Comparison of ENCODE assay signal across 24 cellular contexts in the genomic region with DNA sequence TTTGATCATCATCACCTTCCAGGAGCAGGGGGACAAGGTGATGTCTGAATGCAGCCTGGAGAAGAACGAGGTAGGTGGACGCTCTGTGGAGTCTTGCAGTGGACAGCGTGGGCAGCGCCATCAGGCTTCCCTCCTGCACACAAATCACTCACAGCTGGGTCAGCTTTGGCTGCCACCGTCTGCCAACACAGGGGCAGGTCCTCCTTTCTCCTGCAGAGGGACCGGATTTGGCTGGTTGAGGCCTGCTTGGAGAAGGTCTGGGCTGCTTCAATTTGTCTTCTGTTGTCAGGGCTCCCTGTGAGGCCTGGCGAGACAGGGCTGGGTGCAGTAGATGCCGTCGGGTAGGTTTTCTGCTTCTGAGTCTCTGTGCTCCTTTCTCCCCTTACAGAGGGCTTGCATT.
"Had no signal": no experiment of that assay in that cellular context is flagged by ENCODE, and none has a peak within 500 bp of the region (broad histone marks: within the 10 kb centered on the region; RNA-seq: fewer than 3 reads in every experiment).

No MANE protein-coding gene starts in this region.

- H3K9me3 Mint-ChIP-seq: central memory CD8-positive, alpha-beta T cell; effector memory CD8-positive, alpha-beta T cell; immature natural killer cell; mesothelial cell of epicardium; natural killer cell treated with Interleukin-12 subunit alpha and Interleukin-12 subunit beta and Interleukin-15 and Interleukin-18, amount 100 ng/mL, for 72 hours; neural crest cell; stimulated activated naive CD8-positive, alpha-beta T cell treated with anti-CD3 and anti-CD28 coated beads, Interleukin-15, Interleukin-2, amounts not matched to agents 100 ng/mL and 50 ng/mL, for 24 hours; type B pancreatic cell had no signal

- H3K4me1 Mint-ChIP-seq: immature natural killer cell, mesothelial cell of epicardium, neural crest cell had no signal

- H3K27me3 Mint-ChIP-seq: progenitor cell of endocrine pancreas, type B pancreatic cell had no signal

- H3K36me3 Mint-ChIP-seq: immature natural killer cell; memory B cell; mesothelial cell of epicardium; naive B cell; natural killer cell treated with Interleukin-12 subunit alpha and Interleukin-12 subunit beta and Interleukin-15 and Interleukin-18, amount 100 ng/mL, for 72 hours; stimulated activated naive B cell treated with anti-CD40 and anti-IgM and Interleukin-4, amounts not matched to agents 10 μg/mL and 1 μg/mL and 100 μg/mL, for 72 hours; type B pancreatic cell had no signal

- H3K4me3 ChIP-seq: coronary artery, lung, mucosa of descending colon, pancreas, right atrium auricular region, suprapubic skin had no signal

- ATAC-seq: effector memory CD8-positive, alpha-beta T cell; mucosa of descending colon; natural killer cell treated with Interleukin-12 subunit alpha and Interleukin-12 subunit beta and Interleukin-15 and Interleukin-18, amount 100 ng/mL, for 72 hours; pancreas; sciatic nerve; stimulated activated naive B cell treated with anti-CD40 and anti-IgM and Interleukin-4, amounts not matched to agents 10 μg/mL and 1 μg/mL and 100 μg/mL, for 72 hours had no signal

- H3K4me3 Mint-ChIP-seq: central memory CD8-positive, alpha-beta T cell; effector memory CD8-positive, alpha-beta T cell; immature natural killer cell; memory B cell; mesothelial cell of epicardium; naive B cell; natural killer cell treated with Interleukin-12 subunit alpha and Interleukin-12 subunit beta and Interleukin-15 and Interleukin-18, amount 100 ng/mL, for 72 hours; neural crest cell; stimulated activated naive B cell treated with anti-CD40 and anti-IgM and Interleukin-4, amounts not matched to agents 10 μg/mL and 1 μg/mL and 100 μg/mL, for 72 hours; stimulated activated naive CD8-positive, alpha-beta T cell treated with anti-CD3 and anti-CD28 coated beads, Interleukin-15, Interleukin-2, amounts not matched to agents 100 ng/mL and 50 ng/mL, for 24 hours; type B pancreatic cell had no signal

- H3K36me3 ChIP-seq: neutrophil, pancreas, right atrium auricular region, suprapubic skin had no signal

- H3K27ac Mint-ChIP-seq: effector memory CD8-positive, alpha-beta T cell; immature natural killer cell; memory B cell; mesothelial cell of epicardium; naive B cell; natural killer cell treated with Interleukin-12 subunit alpha and Interleukin-12 subunit beta and Interleukin-15 and Interleukin-18, amount 100 ng/mL, for 72 hours; progenitor cell of endocrine pancreas; stimulated activated naive B cell treated with anti-CD40 and anti-IgM and Interleukin-4, amounts not matched to agents 10 μg/mL and 1 μg/mL and 100 μg/mL, for 72 hours; stimulated activated naive CD8-positive, alpha-beta T cell treated with anti-CD3 and anti-CD28 coated beads, Interleukin-15, Interleukin-2, amounts not matched to agents 100 ng/mL and 50 ng/mL, for 24 hours; type B pancreatic cell had no signal

- H3K27ac ChIP-seq: coronary artery, neutrophil, pancreas, right atrium auricular region, suprapubic skin had no signal

- H3K9me3 ChIP-seq: mucosa of descending colon, neutrophil, pancreas, right atrium auricular region, suprapubic skin had no signal

- DNase-seq: dermis blood vessel endothelial cell; effector memory CD8-positive, alpha-beta T cell; hypothalamus; immature natural killer cell; islet precursor cell; naive B cell; stimulated activated CD4-positive, alpha-beta T cell treated with anti-CD3 and anti-CD28 coated beads, Interleukin-4, amount 100 ng/mL, for 4 hours; stimulated activated naive B cell treated with anti-CD40 and anti-IgM and Interleukin-4, amounts not matched to agents 10 μg/mL and 1 μg/mL and 100 μg/mL, for 72 hours had no signal

- H3K4me1 ChIP-seq: pancreas, right atrium auricular region, suprapubic skin had no signal

- H3K27me3 ChIP-seq: pancreas, right atrium auricular region had no signal
